Comparison of ENCODE assay signal across 23 cellular contexts in genomic region chr1:73662526-73662925, GRCh38.
"Had no signal": no experiment of that assay in that cellular context is flagged by ENCODE, and none has a peak within 500 bp of the region (broad histone marks: within the 10 kb centered on the region; RNA-seq: fewer than 3 reads in every experiment).

No MANE protein-coding gene starts in this region.

- H3K4me1 Mint-ChIP-seq: endodermal cell; mesothelial cell of epicardium; naive B cell; naive thymus-derived CD8-positive, alpha-beta T cell had no signal

- DNase-seq: cortex of kidney; effector CD8-positive, alpha-beta T cell; effector memory CD8-positive, alpha-beta T cell; endodermal cell; erythroblast; esophagus squamous epithelium; foreskin fibroblast; foreskin melanocyte; gastrocnemius medialis; glutamatergic neuron; head of caudate nucleus; heart right ventricle; hippocampal formation; left cardiac atrium; left lung; left ventricle myocardium superior; lower lobe of right lung; mesenchymal stem cell; mucosa of descending colon; naive B cell; naive thymus-derived CD8-positive, alpha-beta T cell had no signal

- H3K4me3 Mint-ChIP-seq: dendritic cell treated with granulocyte-macrophage colony-stimulating factor and Interleukin-4, amounts not matched to agents 40 ng/mL and 50 ng/mL, for 4 days; effector memory CD8-positive, alpha-beta T cell; endodermal cell; mesothelial cell of epicardium; naive B cell; naive thymus-derived CD8-positive, alpha-beta T cell had no signal

- H3K9me3 Mint-ChIP-seq: dendritic cell treated with granulocyte-macrophage colony-stimulating factor and Interleukin-4, amounts not matched to agents 40 ng/mL and 50 ng/mL, for 4 days had no signal

- H3K27me3 Mint-ChIP-seq: dendritic cell treated with granulocyte-macrophage colony-stimulating factor and Interleukin-4, amounts not matched to agents 40 ng/mL and 50 ng/mL, for 4 days; effector memory CD8-positive, alpha-beta T cell; naive B cell had no signal

- H3K36me3 Mint-ChIP-seq: mesothelial cell of epicardium; naive B cell; naive thymus-derived CD8-positive, alpha-beta T cell had no signal

- H3K27ac Mint-ChIP-seq: dendritic cell treated with granulocyte-macrophage colony-stimulating factor and Interleukin-4, amounts not matched to agents 40 ng/mL and 50 ng/mL, for 4 days; effector memory CD8-positive, alpha-beta T cell; endodermal cell; mesothelial cell of epicardium; naive B cell; naive thymus-derived CD8-positive, alpha-beta T cell had no signal
